18 cellular contexts compared by ENCODE assay signal in the genomic region with DNA sequence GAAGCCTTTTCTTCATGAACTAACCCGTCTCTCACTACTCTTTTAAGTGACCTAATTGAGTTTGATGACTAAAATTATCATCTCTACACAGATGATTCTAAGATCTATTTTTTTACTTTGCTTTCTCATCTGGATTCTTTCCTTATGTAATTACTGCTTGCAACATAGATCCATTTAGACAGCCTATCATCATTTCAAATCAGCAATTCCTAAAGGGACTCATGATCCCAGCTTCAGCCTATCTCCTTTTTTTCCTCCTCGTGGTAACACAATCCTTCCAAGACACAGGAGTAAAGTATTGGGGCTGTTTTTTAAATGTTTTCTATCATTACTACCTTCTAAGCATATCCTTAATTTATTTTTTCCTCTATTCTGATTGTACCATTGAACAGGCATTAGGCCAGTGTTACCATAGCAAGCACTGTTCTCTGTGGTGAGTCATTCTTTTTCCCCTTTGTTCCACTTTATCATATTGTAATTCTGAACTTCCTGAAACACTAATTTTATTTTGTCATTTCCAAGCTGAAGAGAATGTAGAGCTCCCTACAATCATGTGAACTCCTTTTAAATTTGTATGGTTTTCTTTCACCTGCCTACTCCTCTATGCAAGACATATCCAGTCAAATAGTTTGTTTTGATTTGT.
A peak's percentile ranks its signal among the peaks of the same experiment; 100 is the strongest.
DNase-seq lines count a peak whose midpoint lies in the region; ATAC-seq and TF ChIP-seq lines count a peak whose summit lies in the region.
"Had no signal": no experiment of that assay in that cellular context is flagged by ENCODE, and none has a peak within 500 bp of the region (broad histone marks: within the 10 kb centered on the region; RNA-seq: fewer than 3 reads in every experiment).

No MANE protein-coding gene starts in this region.

- DNase-seq in HT1080 (ENCODE audit: low read depth) (peak; percentile 34), astrocyte of the spinal cord (ENCODE audit: low read depth, low spot score) (peak; percentile 69), fibroblast of peridontal ligament (ENCODE audit: extremely low read depth) (peak; percentile 84), stromal cell of bone marrow (ENCODE audit: low read depth) (peak; percentile 71)
- no peak for DNase-seq in activated CD8-positive, alpha-beta memory T cell treated with anti-CD3 and anti-CD28 coated beads, Interleukin-2, amount 50 U/mL, for 4 hours
- DNase-seq: activated CD8-positive, alpha-beta memory T cell treated with anti-CD3 and anti-CD28 coated beads, Interleukin-2, amount 10 ng/mL, durations not matched to agents 7 days and 5 days; activated gamma-delta T cell treated with Interleukin-2 at 50 U/mL for 16 hours; DMS79; effector memory CD8-positive, alpha-beta T cell; MM.1S; NCI-H2081 treated with DMSO at 0.1 percent for 48 hours; NCI-H69; stimulated activated CD4-positive, alpha-beta T cell treated with anti-CD3 and anti-CD28 coated beads, Interleukin-4, amount 100 ng/mL, for 24 hours; tibial artery had no signal

- no peak for TF ChIP-seq CTCF in astrocyte of the spinal cord (IDR thresholded peaks at IDR 0.05; ENCODE audit: low read depth, low read length)

- ATAC-seq in HG03175 (IDR thresholded peaks at IDR 0.05; ENCODE audit: unreplicated experiment) (no peak), HG03159 (IDR thresholded peaks at IDR 0.05; ENCODE audit: unreplicated experiment) (no peak), GM18868 (IDR thresholded peaks at IDR 0.05; ENCODE audit: unreplicated experiment) (no peak)
- ATAC-seq: activated CD8-positive, alpha-beta memory T cell treated with anti-CD3 and anti-CD28 coated beads, Interleukin-2, amount 10 ng/mL, durations not matched to agents 7 days and 5 days; effector memory CD8-positive, alpha-beta T cell; Panc1 had no signal

- H3K4me3 ChIP-seq in astrocyte of the spinal cord (ENCODE audit: low read depth, low read length), result no peak overlapping the region
- H3K4me3 ChIP-seq: tibial artery had no signal

- in situ Hi-C loops in astrocyte of the spinal cord (cut with HindIII; ENCODE audit: low sequenced_read_pairs), result no loop called here
